11 cellular contexts compared by ENCODE assay signal in the genomic region with DNA sequence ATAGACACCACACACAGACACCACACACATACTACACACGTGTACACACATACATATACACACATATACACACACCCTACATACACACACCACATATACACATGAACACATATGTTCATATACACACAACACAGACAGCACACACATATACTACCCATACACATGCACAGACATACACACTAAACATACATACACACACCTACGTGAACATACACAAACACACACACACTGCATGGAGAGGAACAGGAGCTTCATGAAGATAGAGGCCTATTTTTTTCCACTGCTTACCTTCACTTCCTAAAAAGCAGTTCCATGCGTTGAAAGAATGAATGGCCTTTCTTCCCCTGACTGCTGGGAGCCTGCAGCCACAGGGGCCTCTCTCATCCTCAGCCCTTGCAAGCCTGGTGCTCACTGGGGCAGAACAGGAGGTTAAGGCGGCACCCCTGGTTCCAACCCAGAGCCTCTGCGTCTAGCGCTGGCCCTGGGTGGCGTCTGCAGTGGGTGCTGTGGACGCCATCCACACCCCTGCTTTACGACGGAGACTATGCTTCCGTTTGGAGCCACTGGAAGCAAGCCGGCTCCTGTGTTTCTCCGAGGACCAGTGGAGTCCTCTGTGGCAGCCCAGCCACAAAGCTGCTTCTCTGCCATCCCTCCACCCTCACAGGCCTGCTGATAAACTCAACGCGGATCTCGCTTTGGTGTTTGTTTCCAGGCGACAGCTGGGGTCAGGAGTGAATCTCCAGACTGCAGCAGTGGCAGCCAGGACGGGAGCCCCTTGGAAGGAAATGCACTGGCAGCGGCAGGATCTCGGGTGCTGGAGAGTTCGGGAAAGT. TPM values are rescaled to one million over a fixed set of nuclear protein-coding genes. Genes with fewer than 3 reads are reported as not detected.
DNase-seq lines count a peak whose midpoint lies in the region; ATAC-seq and TF ChIP-seq lines count a peak whose summit lies in the region.
"Had no signal": no experiment of that assay in that cellular context is flagged by ENCODE, and none has a peak within 500 bp of the region (broad histone marks: within the 10 kb centered on the region; RNA-seq: fewer than 3 reads in every experiment).

No MANE protein-coding gene starts in this region.

- TF ChIP-seq CTCF in thyroid gland (IDR thresholded peaks at IDR 0.05), result no peak

- H3K4me3 ChIP-seq in thyroid gland (replicated peaks in 1 of 3), result no peak overlapping the region
- H3K4me3 ChIP-seq: pancreas had no signal

- peak overlapping the region; percentile 44 to 60 (median 46) for H3K27ac ChIP-seq in thyroid gland
- H3K27ac ChIP-seq: pancreas had no signal

- peaks cover 23 to 33% of the 10 kb centered on the region in 2 donors for H3K4me1 ChIP-seq in thyroid gland

- peak in 1 of 2 donors; percentile 21 for TF ChIP-seq POLR2A in thyroid gland (IDR thresholded peaks at IDR 0.05)

- DNase-seq in activated effector memory CD4-positive, alpha-beta T cell treated with anti-CD3 and anti-CD28 coated beads, Interleukin-2, amount 50 U/mL, for 16 hours, result peak; percentile 68
- no peak for DNase-seq in activated effector memory CD4-positive, alpha-beta T cell treated with Interleukin-2 at 50 U/mL for 16 hours
- DNase-seq in SK-N-DZ (ENCODE audit: low spot score) (peak; percentile 66), iPS-NIHi11 (ENCODE audit: low spot score) (peak; percentile 45), thyroid gland (peak; percentile 76 to 80), NCI-H1048 (lab: John Stamatoyannopoulos, UW) (no peak)
- DNase-seq: NCI-H1436 had no signal

- no peak for ATAC-seq in GM19467 (IDR thresholded peaks at IDR 0.05; ENCODE audit: unreplicated experiment)
- ATAC-seq in GM18519 (IDR thresholded peaks at IDR 0.05; ENCODE audit: low FRiP score, unreplicated experiment), result no peak
- ATAC-seq: pancreas had no signal

- H3K27me3 ChIP-seq in thyroid gland, result no peaks in the 10 kb centered on the region
- H3K27me3 ChIP-seq: pancreas had no signal

- intact Hi-C loops in thyroid gland (cut with DNase I), result no loop called here

- WGBS in thyroid gland, 2 donors, result 30 to 39% methylated on average over 13 to 21 of the region's 21 CpGs

- H3K36me3 ChIP-seq in thyroid gland, result no peaks in the 10 kb centered on the region
- H3K36me3 ChIP-seq: pancreas had no signal

- no peaks in the 10 kb centered on the region for H3K9me3 ChIP-seq in thyroid gland
- H3K9me3 ChIP-seq: pancreas had no signal

RNA-seq across cellular contexts. Expression of a gene that starts 1.9 kb away (rescaled TPM):
- polyA plus RNA-seq in SK-N-DZ (2014; cell fraction: cytosol; rRNA removed), result 14.5 and 15.7 TPM in 2 replicates
- 14.6 and 15.5 TPM in 2 replicates for polyA plus RNA-seq in SK-N-DZ (2014; cell fraction: nucleus; rRNA removed)
- 10 to 100 TPM; 22.3 to 32.3 (median 25.5) TPM for total RNA-seq in thyroid gland

RNA-seq across cellular contexts. Expression of a gene that starts 44.7 kb away (rescaled TPM):
- polyA plus RNA-seq in SK-N-DZ (2014; cell fraction: cytosol; rRNA removed), result not detected in 2 replicates
- polyA plus RNA-seq in SK-N-DZ (2014; cell fraction: nucleus; rRNA removed), result not detected in 2 replicates
- not detected for total RNA-seq in thyroid gland
- total RNA-seq: Daoy had no signal

Comparison
In these comparisons a context has a peak if more than half of its experiments do, and no peak if none do; other contexts are left out.
1. DNase-seq: peak in activated effector memory CD4-positive, alpha-beta T cell treated with anti-CD3 and anti-CD28 coated beads, Interleukin-2, amount 50 U/mL, for 16 hours (single experiment), SK-N-DZ (single experiment), iPS-NIHi11 (single experiment) and thyroid gland (2 of 2); none in activated effector memory CD4-positive, alpha-beta T cell treated with Interleukin-2 at 50 U/mL for 16 hours (single experiment) and NCI-H1048 (single experiment).